ENCODE assay signal across 22 cellular contexts in genomic region chr7:130823060-130823459, GRCh38.
DNase-seq lines count a peak whose midpoint lies in the region; ATAC-seq and TF ChIP-seq lines count a peak whose summit lies in the region.
"Had no signal": no experiment of that assay in that cellular context is flagged by ENCODE, and none has a peak within 500 bp of the region (broad histone marks: within the 10 kb centered on the region; RNA-seq: fewer than 3 reads in every experiment).

No MANE protein-coding gene starts in this region.

- H3K27ac ChIP-seq in DND-41 (ENCODE audit: low read length) (no peak overlapping the region), HEK293 (ENCODE audit: extremely low read depth, low read depth, low read length) (no peak overlapping the region), neuronal stem cell (replicated peaks; ENCODE audit: low read length) (peak overlapping the region; percentile 28)
- H3K27ac ChIP-seq: HL-60, RWPE1 had no signal

- no peak overlapping the region for H4K91ac ChIP-seq in neuronal stem cell (ENCODE audit: low read depth, low read length, poor library complexity)

- H3K79me1 ChIP-seq in neuronal stem cell (ENCODE audit: low read depth, low read length): no peaks in the 10 kb centered on the region

- POLR2A ChIA-PET in HEK293 (lab: Yijun Ruan, JAX): no interaction called here

- H3K4me3 ChIP-seq in DND-41 (ENCODE audit: low read depth in 1 of 2, low read length in 2 of 2): no peak overlapping the region
- H3K4me3 ChIP-seq in HEK293 (ENCODE audit: low read depth, low read length): no peak overlapping the region
- H3K4me3 ChIP-seq in neuronal stem cell (ENCODE audit: low read length in 2 of 2): no peak overlapping the region

- H3K23ac ChIP-seq in neuronal stem cell (ENCODE audit: low read depth, low read length, poor library complexity): no peak overlapping the region

- H3K79me2 ChIP-seq in DND-41 (ENCODE audit: insufficient read depth, low read length): no peaks in the 10 kb centered on the region

- CTCF ChIA-PET in HEK293 (lab: Yijun Ruan, JAX): interaction anchor here (1.5 kb wide), 1 partner anchor 9 kb away, joined by 4 read pairs; no protein-coding TSS in a partner anchor

- no peaks in the 10 kb centered on the region for H4K20me1 ChIP-seq in DND-41 (ENCODE audit: insufficient read depth, low read length)

- no peaks in the 10 kb centered on the region for H3K4me1 ChIP-seq in DND-41 (ENCODE audit: insufficient read depth, low read length)
- H3K4me1 ChIP-seq in HEK293 (ENCODE audit: control insufficient read depth, insufficient read depth, low read length): no peaks in the 10 kb centered on the region
- peaks cover 0 to 2% of the 10 kb centered on the region in 2 donors for H3K4me1 ChIP-seq in neuronal stem cell (ENCODE audit: control insufficient read depth in 2 of 2, insufficient read depth in 1 of 2, low read depth in 1 of 2, low read length in 2 of 2)

- no peak overlapping the region for H3K9ac ChIP-seq in DND-41 (ENCODE audit: low read depth, low read length)
- no peak overlapping the region for H3K9ac ChIP-seq in neuronal stem cell (ENCODE audit: low read depth, low read length, poor library complexity)

- H3K27me3 ChIP-seq in DND-41 (ENCODE audit: insufficient read depth, low read length, poor library complexity) (no peaks in the 10 kb centered on the region), neuronal stem cell (ENCODE audit: control insufficient read depth in 3 of 3, insufficient read depth in 3 of 3, low read depth in 1 of 3, low read length in 3 of 3) (no peaks in the 10 kb centered on the region)

- no peak overlapping the region for H3K18ac ChIP-seq in neuronal stem cell (ENCODE audit: low read length)

- no peak overlapping the region for H2BK15ac ChIP-seq in neuronal stem cell (ENCODE audit: low read length)

- no peak overlapping the region for H4K8ac ChIP-seq in neuronal stem cell (ENCODE audit: low read depth, low read length)

- WGBS in neuronal stem cell (ENCODE audit: extremely low coverage in 2 of 2, insufficient read length in 2 of 2, insufficient replicate concordance in 1 of 2), 2 donors: no CpG with 5 or more reads among the region's 2 CpGs

- H2BK120ac ChIP-seq in neuronal stem cell (ENCODE audit: low read depth, low read length): no peak overlapping the region

- ATAC-seq in DND-41 (ENCODE audit: insufficient read depth, low read depth) (no peak), HG02678 (IDR thresholded peaks at IDR 0.05; ENCODE audit: unreplicated experiment) (no peak), HG03457 (IDR thresholded peaks at IDR 0.05; ENCODE audit: unreplicated experiment) (no peak)
- ATAC-seq: HCT116 had no signal

- no peak overlapping the region for H2BK12ac ChIP-seq in neuronal stem cell (ENCODE audit: low read length)

- H3K4me2 ChIP-seq in DND-41 (ENCODE audit: insufficient read depth, low read length) (peak overlapping the region; percentile 29; the same call in 1 of the 2 replicates), neuronal stem cell (ENCODE audit: insufficient read depth, low read length, poor library complexity, severe bottlenecking) (no peak overlapping the region)

- no peak overlapping the region for H2AK5ac ChIP-seq in neuronal stem cell (ENCODE audit: low read depth, low read length)

- H3K36me3 ChIP-seq in DND-41 (ENCODE audit: insufficient read depth, low read length) (no peaks in the 10 kb centered on the region), HEK293 (ENCODE audit: control insufficient read depth in 2 of 2, insufficient read depth in 1 of 2, low read length in 2 of 2) (no peaks in the 10 kb centered on the region), neuronal stem cell (replicated peaks in 1 of 2; ENCODE audit: control insufficient read depth in 2 of 2, insufficient read depth in 2 of 2, low read length in 2 of 2) (no peaks in the 10 kb centered on the region)

- no peak overlapping the region for H3K14ac ChIP-seq in neuronal stem cell (ENCODE audit: low read length)

- H2AFZ ChIP-seq in DND-41 (ENCODE audit: low read depth, low read length) (no peak overlapping the region), neuronal stem cell (ENCODE audit: low read length) (no peak overlapping the region)

- no peak overlapping the region for H3K4ac ChIP-seq in neuronal stem cell (ENCODE audit: low read length)

- H2BK5ac ChIP-seq in neuronal stem cell (ENCODE audit: low read length): no peak overlapping the region

- DNase-seq in DND-41 (no peak), SK-N-DZ (ENCODE audit: low spot score) (peak; percentile 26), neuronal stem cell (ENCODE audit: low spot score) (no peak), Ammon's horn (ENCODE audit: low spot score) (no peak)
- DNase-seq in stimulated activated CD4-positive, alpha-beta T cell treated with anti-CD3 and anti-CD28 coated beads, Interleukin-2, amount 100 ng/mL, for 24 hours: no peak
- DNase-seq: COR-L47, DMS79, GOT3, KG1, NCI-H1105, NCI-H146, NCI-H2029, NCI-H2227 treated with DMSO at 0.1 percent for 48 hours, NCI-H510A, NCI-H748 treated with DMSO at 0.1 percent for 48 hours, SHP77 treated with DMSO at 0.1 percent for 48 hours had no signal

- H3K9me3 ChIP-seq in DND-41 (ENCODE audit: insufficient read depth, low read length, severe bottlenecking) (peaks cover 16% of the 10 kb centered on the region), HEK293 (ENCODE audit: control insufficient read depth, insufficient read depth, low read depth, low read length) (no peaks in the 10 kb centered on the region), neuronal stem cell (replicated peaks in 1 of 2; ENCODE audit: control insufficient read depth in 2 of 2, insufficient read depth in 1 of 2, low read depth in 1 of 2, low read length in 2 of 2) (peaks cover 2 to 3% of the 10 kb centered on the region in 2 donors)

- TF ChIP-seq CTCF in DND-41 (IDR thresholded peaks at IDR 0.05; ENCODE audit: borderline replicate concordance, extremely low read depth, low read length, poor library complexity, severe bottlenecking): no peak
- no peak for TF ChIP-seq CTCF in HEK293 (tag by site-specific recombination; IDR thresholded peaks at IDR 0.05)

TF ChIP-seq in HEK293, 187 proteins besides CTCF, POLR2A, EP300 and RAD21 (continues in another document):
- TF ChIP-seq ZNF16 (tag by site-specific recombination; IDR thresholded peaks at IDR 0.05; ENCODE audit: low read depth): no peak
- TF ChIP-seq ZNF391 (tag by site-specific recombination; IDR thresholded peaks at IDR 0.05; ENCODE audit: borderline replicate concordance, low read depth): no peak
- 0 out of 2 replicates have a peak, but pooled peaks have one; percentile 15 for TF ChIP-seq ZBTB21 (tag by site-specific recombination; IDR thresholded peaks at IDR 0.05)
- peak; percentile 82 for TF ChIP-seq PRDM10 (tag by site-specific recombination; IDR thresholded peaks at IDR 0.05)
- no peak for TF ChIP-seq ZNF18 (tag by site-specific recombination; IDR thresholded peaks at IDR 0.05)
- no peak for TF ChIP-seq GFI1B (tag by site-specific recombination; IDR thresholded peaks at IDR 0.05)
- no peak for TF ChIP-seq ZNF843 (tag by site-specific recombination; IDR thresholded peaks at IDR 0.05)
